ENCODE assay signal across 24 cellular contexts in the genomic region with DNA sequence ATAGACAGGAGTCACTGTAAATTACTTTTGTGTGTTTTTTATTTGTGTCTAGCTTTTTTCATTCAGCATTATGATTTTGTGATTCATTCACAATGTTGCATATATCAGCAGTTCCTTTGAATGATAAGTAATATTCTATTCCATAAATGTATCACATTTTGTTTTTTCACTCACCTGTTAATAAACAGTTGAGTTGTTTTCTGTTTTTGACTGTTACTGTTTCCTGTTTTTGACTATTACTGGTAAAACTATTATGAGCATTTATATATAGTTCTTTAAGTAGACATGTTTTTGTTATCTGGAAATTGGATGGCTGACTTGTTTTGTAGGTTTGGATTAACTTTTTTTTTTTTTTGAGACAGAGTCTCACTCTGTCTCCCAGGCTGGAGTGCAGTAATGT.
"Had no signal": no experiment of that assay in that cellular context is flagged by ENCODE, and none has a peak within 500 bp of the region (broad histone marks: within the 10 kb centered on the region; RNA-seq: fewer than 3 reads in every experiment).

No MANE protein-coding gene starts in this region.

- H3K27ac Mint-ChIP-seq: activated CD4-positive, alpha-beta T cell treated with anti-CD3 and anti-CD28 coated beads, Interleukin-2, amount 10 ng/mL, durations not matched to agents 24 days and 14 days; activated naive CD8-positive, alpha-beta T cell treated with anti-CD3 and anti-CD28 coated beads, Interleukin-2, amount 10 ng/mL, durations not matched to agents 7 days and 5 days; activated T-cell treated with anti-CD3 and anti-CD28 coated beads, Interleukin-2, amount 50 U/mL, for 24 hours; natural killer cell treated with Interleukin-12 subunit alpha and Interleukin-12 subunit beta and Interleukin-15 and Interleukin-18, amount 100 ng/mL, for 72 hours; T-helper 17 cell had no signal

- H3K4me3 Mint-ChIP-seq: activated CD4-positive, alpha-beta T cell treated with anti-CD3 and anti-CD28 coated beads, Interleukin-2, amount 10 ng/mL, durations not matched to agents 24 days and 14 days; activated naive CD8-positive, alpha-beta T cell treated with anti-CD3 and anti-CD28 coated beads, Interleukin-2, amount 10 ng/mL, durations not matched to agents 7 days and 5 days; activated T-cell treated with anti-CD3 and anti-CD28 coated beads, Interleukin-2, amount 50 U/mL, for 24 hours; natural killer cell treated with Interleukin-12 subunit alpha and Interleukin-12 subunit beta and Interleukin-15 and Interleukin-18, amount 100 ng/mL, for 72 hours; T-helper 17 cell had no signal

- H3K9me3 ChIP-seq: ovary, prostate gland had no signal

- H3K27me3 Mint-ChIP-seq: activated CD4-positive, alpha-beta T cell treated with anti-CD3 and anti-CD28 coated beads, Interleukin-2, amount 10 ng/mL, durations not matched to agents 24 days and 14 days; activated naive CD8-positive, alpha-beta T cell treated with anti-CD3 and anti-CD28 coated beads, Interleukin-2, amount 10 ng/mL, durations not matched to agents 7 days and 5 days; activated T-cell treated with anti-CD3 and anti-CD28 coated beads, Interleukin-2, amount 50 U/mL, for 24 hours; natural killer cell treated with Interleukin-12 subunit alpha and Interleukin-12 subunit beta and Interleukin-15 and Interleukin-18, amount 100 ng/mL, for 72 hours; T-helper 17 cell had no signal

- H3K27ac ChIP-seq: breast epithelium, coronary artery, gastroesophageal sphincter, ovary, prostate gland, right atrium auricular region, spleen, upper lobe of left lung had no signal

- ATAC-seq: gastroesophageal sphincter; left ventricle myocardium superior; natural killer cell treated with Interleukin-12 subunit alpha and Interleukin-12 subunit beta and Interleukin-15 and Interleukin-18, amount 100 ng/mL, for 72 hours; stimulated activated naive CD8-positive, alpha-beta T cell treated with anti-CD3 and anti-CD28 coated beads, Interleukin-15, Interleukin-2, amounts not matched to agents 100 U/mL and 50 U/mL, for 24 hours; T-helper 17 cell had no signal

- H3K4me1 ChIP-seq: breast epithelium, gastroesophageal sphincter, prostate gland, right atrium auricular region, spleen, upper lobe of left lung had no signal

- H3K36me3 ChIP-seq: breast epithelium, ovary, prostate gland, right atrium auricular region had no signal

- H3K4me3 ChIP-seq: breast epithelium, coronary artery, gastroesophageal sphincter, ovary, prostate gland, right atrium auricular region, spleen, upper lobe of left lung had no signal

- H3K4me1 Mint-ChIP-seq: activated CD4-positive, alpha-beta T cell treated with anti-CD3 and anti-CD28 coated beads, Interleukin-2, amount 10 ng/mL, durations not matched to agents 24 days and 14 days; activated naive CD8-positive, alpha-beta T cell treated with anti-CD3 and anti-CD28 coated beads, Interleukin-2, amount 10 ng/mL, durations not matched to agents 7 days and 5 days; T-helper 17 cell had no signal

- DNase-seq: activated CD4-positive, alpha-beta T cell treated with anti-CD3 and anti-CD28 coated beads, Interleukin-2, amount 10 ng/mL, durations not matched to agents 24 days and 14 days; activated CD4-positive, CD25-positive, alpha-beta regulatory T cell; activated CD8-positive, alpha-beta memory T cell treated with anti-CD3 and anti-CD28 coated beads for 24 hours; activated CD8-positive, alpha-beta memory T cell treated with anti-CD3 and anti-CD28 coated beads, Interleukin-2, amount 50 U/mL, for 4 hours; activated naive CD4-positive, alpha-beta T cell treated with Interleukin-2 at 50 U/mL for 16 hours; activated naive CD8-positive, alpha-beta T cell treated with anti-CD3 and anti-CD28 coated beads, Interleukin-2, amount 10 ng/mL, durations not matched to agents 7 days and 5 days; activated T-cell treated with anti-CD3 and anti-CD28 coated beads, Interleukin-2, amount 50 U/mL, for 24 hours; amniotic stem cell; cerebellar nuclear complex; head of caudate nucleus; hypothalamus; left ventricle myocardium superior; ovary; spleen; stimulated activated CD4-positive, alpha-beta T cell treated with anti-CD3 and anti-CD28 coated beads, Interleukin-4, amount 100 ng/mL, for 1 hour; stimulated activated naive CD8-positive, alpha-beta T cell treated with anti-CD3 and anti-CD28 coated beads, Interleukin-15, Interleukin-2, amounts not matched to agents 100 U/mL and 50 U/mL, for 24 hours; T-helper 17 cell; upper lobe of left lung had no signal

- H3K27me3 ChIP-seq: breast epithelium, gastroesophageal sphincter, ovary, right atrium auricular region, spleen, upper lobe of left lung had no signal
